Comparison of ENCODE assay signal across 8 cellular contexts in the genomic region with DNA sequence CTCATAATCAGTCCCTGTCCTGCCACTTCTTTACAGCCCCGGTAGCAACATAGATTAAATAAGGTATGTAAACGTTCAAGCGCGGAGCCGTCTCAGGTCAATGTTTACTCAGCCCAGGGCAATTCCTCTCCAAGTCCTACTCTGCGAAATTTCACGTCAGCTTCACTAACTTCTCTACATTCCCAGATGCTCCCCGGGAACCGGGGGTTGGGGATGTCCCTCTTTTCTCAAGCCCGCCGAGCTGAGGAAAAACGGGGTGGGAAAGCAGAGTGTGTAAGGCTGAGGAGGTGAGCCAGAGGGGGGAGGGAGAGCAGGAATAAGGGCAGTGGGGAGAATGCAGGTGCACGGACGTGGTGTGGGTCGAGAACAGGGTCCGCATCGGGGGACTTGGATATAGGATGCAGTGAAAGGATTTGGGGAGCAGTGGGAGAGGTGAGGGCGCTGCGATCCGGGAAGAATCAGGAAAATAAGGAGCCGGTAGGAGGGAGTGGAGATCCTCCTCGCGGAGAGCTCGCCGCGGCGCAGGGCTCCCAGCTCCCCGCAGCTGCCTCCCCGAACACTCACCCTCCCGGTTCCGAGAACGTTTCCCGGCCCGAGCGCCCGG. TPM values are rescaled to one million over a fixed set of nuclear protein-coding genes. Genes with fewer than 3 reads are reported as not detected.
DNase-seq lines count a peak whose midpoint lies in the region; ATAC-seq and TF ChIP-seq lines count a peak whose summit lies in the region.

No MANE protein-coding gene starts in this region.

- peak overlapping the region; percentile 90 for H3K9ac ChIP-seq in adipocyte (ENCODE audit: low read length)

- TF ChIP-seq POLR2A in NB4 (IDR thresholded peaks at IDR 0.05; ENCODE audit: extremely low read depth, insufficient read length) (no peak), gastrocnemius medialis (IDR thresholded peaks at IDR 0.05) (no peak)

- H3K4me3 ChIP-seq in NB4 (ENCODE audit: low read depth, low read length) (peak overlapping the region; percentile 61), adipocyte (ENCODE audit: low read length) (peak overlapping the region; percentile 94), iPS DF 6.9 (ENCODE audit: low read length) (peak overlapping the region; percentile 76; the same call in 1 of the 2 replicates), gastrocnemius medialis (peak overlapping the region; percentile 69 to 98 (median 74))

- WGBS in iPS DF 6.9 (ENCODE audit: insufficient coverage, insufficient read length) = no CpG with 5 or more reads among the region's 36 CpGs

- in situ Hi-C loops in gastrocnemius medialis (cut with MboI; ENCODE audit: low sequenced_read_pairs in 4 of 4) = loop anchor here in 1 of 4 donors (25.0 kb wide), 1 partner anchor 166 kb away; no protein-coding TSS in a partner anchor

- DNase-seq in NB4 (ENCODE audit: low read depth) = peak; percentile 36
- peak; percentile 70 for DNase-seq in adipocyte (ENCODE audit: low read depth)
- DNase-seq in iPS DF 6.9 (ENCODE audit: low read depth, low spot score) = no peak
- no peak for DNase-seq in gastrocnemius medialis
- DNase-seq in NCI-H524 treated with DMSO at 0.1 percent for 48 hours (lab: John Stamatoyannopoulos, UW) = no peak
- DNase-seq in H4 (ENCODE audit: low spot score) = no peak

- H3K36me3 ChIP-seq in adipocyte (ENCODE audit: control insufficient read depth, insufficient read depth, low read length, severe bottlenecking) (no peaks in the 10 kb centered on the region), iPS DF 6.9 (ENCODE audit: control insufficient read depth, insufficient read depth, low read length) (no peaks in the 10 kb centered on the region), gastrocnemius medialis (no peaks in the 10 kb centered on the region)

- intact Hi-C loops in gastrocnemius medialis (cut with DNase I; ENCODE audit: low total_unique reads) = loop anchor here (1.0 to 2.0 kb wide), 3 partner anchors 26 to 145 kb away; a partner anchor contains a TSS

- H3K27me3 ChIP-seq in adipocyte (replicated peaks; ENCODE audit: control insufficient read depth, insufficient read depth, low read length) (peaks cover 9% of the 10 kb centered on the region), iPS DF 6.9 (ENCODE audit: control insufficient read depth, insufficient read depth, low read length) (no peaks in the 10 kb centered on the region; the same call in 1 of the 2 replicates), gastrocnemius medialis (no peaks in the 10 kb centered on the region)

- no peak overlapping the region for H3K27ac ChIP-seq in iPS DF 6.9 (ENCODE audit: low read length)
- peak overlapping the region; percentile 94 to 100 (median 95) for H3K27ac ChIP-seq in gastrocnemius medialis

- TF ChIP-seq CTCF in GM12873 (IDR thresholded peaks at IDR 0.05; ENCODE audit: insufficient read depth, low read depth, low read length, missing control alignments) (peak; percentile 7), NB4 (IDR thresholded peaks at IDR 0.05; ENCODE audit: low read depth, low read length) (no peak), gastrocnemius medialis (IDR thresholded peaks at IDR 0.05 in 4 of 5, conservative IDR thresholded peaks at IDR 0.05 in 1 of 5) (no peak)

- ATAC-seq in gastrocnemius medialis (peak; percentile 8 to 12), GM21825 (IDR thresholded peaks at IDR 0.05; ENCODE audit: unreplicated experiment) (no peak)

- H3K4me1 ChIP-seq in adipocyte (ENCODE audit: control insufficient read depth, insufficient read depth, low read length) (peaks cover 33% of the 10 kb centered on the region), iPS DF 6.9 (ENCODE audit: control insufficient read depth, insufficient read depth, low read length) (peaks cover 3% of the 10 kb centered on the region; the same call in 1 of the 2 replicates), gastrocnemius medialis (peaks cover 26 to 40% of the 10 kb centered on the region in 2 donors)

- H3K9me3 ChIP-seq in adipocyte (ENCODE audit: control insufficient read depth, low read length) = no peaks in the 10 kb centered on the region
- no peaks in the 10 kb centered on the region for H3K9me3 ChIP-seq in iPS DF 6.9 (ENCODE audit: control insufficient read depth, insufficient read depth, low read length)
- no peaks in the 10 kb centered on the region for H3K9me3 ChIP-seq in gastrocnemius medialis

RNA-seq across cellular contexts. Expression of a gene that starts 0.5 kb away (rescaled TPM):
- total RNA-seq in gastrocnemius medialis = 10 to 100 TPM in 2 of 4 donors, 1 to 10 TPM in 2; 2.9 to 26.7 (median 11.1) TPM
- 4.2 and 6.1 TPM in 2 replicates for total RNA-seq in H4 (2014; rRNA removed; shearing (Covaris generic))

RNA-seq across cellular contexts. Expression of a gene that starts 26.8 kb away (rescaled TPM):
- total RNA-seq in gastrocnemius medialis = 10 to 100 TPM; 12.8 to 14.1 (median 13.7) TPM
- 20.9 and 35.8 TPM in 2 replicates for total RNA-seq in H4 (2014; rRNA removed; shearing (Covaris generic))

Comparison
In these comparisons a context has a peak if more than half of its experiments do, and no peak if none do; other contexts are left out.
1. DNase-seq: peak in NB4 (single experiment) and adipocyte (single experiment); none in iPS DF 6.9 (single experiment), gastrocnemius medialis (0 of 2), NCI-H524 treated with DMSO at 0.1 percent for 48 hours (single experiment) and H4 (single experiment).
2. Peak in every context shown above with its lines, with median percentiles within 50 percentile points of each other: H3K4me3 ChIP-seq.